13 cellular contexts compared by ENCODE assay signal in genomic region chr2:129165001-129165400, GRCh38.
"Had no signal": no experiment of that assay in that cellular context is flagged by ENCODE, and none has a peak within 500 bp of the region (broad histone marks: within the 10 kb centered on the region; RNA-seq: fewer than 3 reads in every experiment).

No MANE protein-coding gene starts in this region.

- H3K27me3 Mint-ChIP-seq: activated naive CD8-positive, alpha-beta T cell had no signal

- H3K27ac ChIP-seq: epithelial cell of prostate, neural progenitor cell, psoas muscle, SK-N-MC, upper lobe of right lung had no signal

- ATAC-seq: stimulated activated naive B cell treated with anti-CD40 and anti-IgM and Interleukin-4, amounts not matched to agents 10 μg/mL and 1 μg/mL and 100 μg/mL, for 72 hours had no signal

- H3K4me1 Mint-ChIP-seq: naive B cell; stimulated activated naive B cell treated with anti-CD40 and anti-IgM and Interleukin-4, amounts not matched to agents 10 μg/mL and 1 μg/mL and 100 μg/mL, for 72 hours had no signal

- DNase-seq: activated CD4-positive, alpha-beta T cell treated with anti-CD3 and anti-CD28 coated beads, Interleukin-2, amount 50 U/mL, for 4 hours; activated gamma-delta T cell; caudate nucleus; hippocampal formation; left cardiac atrium; naive B cell; psoas muscle; stimulated activated naive B cell treated with anti-CD40 and anti-IgM and Interleukin-4, amounts not matched to agents 10 μg/mL and 1 μg/mL and 100 μg/mL, for 72 hours; upper lobe of right lung had no signal

- H3K9me3 ChIP-seq: psoas muscle, upper lobe of right lung had no signal

- H3K36me3 Mint-ChIP-seq: activated naive CD8-positive, alpha-beta T cell; naive B cell; neural progenitor cell; stimulated activated naive B cell treated with anti-CD40 and anti-IgM and Interleukin-4, amounts not matched to agents 10 μg/mL and 1 μg/mL and 100 μg/mL, for 72 hours had no signal

- H3K4me3 Mint-ChIP-seq: activated naive CD8-positive, alpha-beta T cell; naive B cell; neural progenitor cell; stimulated activated naive B cell treated with anti-CD40 and anti-IgM and Interleukin-4, amounts not matched to agents 10 μg/mL and 1 μg/mL and 100 μg/mL, for 72 hours had no signal

- H3K27ac Mint-ChIP-seq: activated naive CD8-positive, alpha-beta T cell; naive B cell; neural progenitor cell; stimulated activated naive B cell treated with anti-CD40 and anti-IgM and Interleukin-4, amounts not matched to agents 10 μg/mL and 1 μg/mL and 100 μg/mL, for 72 hours had no signal

- H3K4me3 ChIP-seq: neural progenitor cell, psoas muscle, SK-N-MC, upper lobe of right lung had no signal

- H3K36me3 ChIP-seq: neural progenitor cell, upper lobe of right lung had no signal

- H3K4me1 ChIP-seq: neural progenitor cell, psoas muscle, upper lobe of right lung had no signal

- H3K9me3 Mint-ChIP-seq: naive B cell; stimulated activated naive B cell treated with anti-CD40 and anti-IgM and Interleukin-4, amounts not matched to agents 10 μg/mL and 1 μg/mL and 100 μg/mL, for 72 hours had no signal

- H3K27me3 ChIP-seq: neural progenitor cell, upper lobe of right lung had no signal
